ENCODE assay signal across 32 cellular contexts in the genomic region with DNA sequence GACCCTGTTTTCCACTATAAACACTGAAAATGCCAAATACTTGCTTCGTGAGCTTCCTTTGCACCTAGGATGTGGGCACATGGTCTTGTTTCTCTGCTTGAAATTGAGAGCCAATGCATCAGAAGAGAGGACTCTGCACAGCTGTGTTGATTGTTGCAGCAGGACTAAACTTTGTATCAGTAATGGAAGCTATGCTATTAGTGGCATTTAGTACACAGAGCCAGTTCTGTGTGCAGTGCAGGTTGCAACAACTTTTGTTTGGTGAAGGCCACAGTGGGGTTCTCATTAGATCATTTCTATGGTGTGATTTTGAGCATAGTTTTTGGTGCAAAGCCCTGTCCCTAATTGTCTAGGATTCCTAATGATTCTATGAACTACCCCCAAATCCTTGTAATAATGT. TPM values are rescaled to one million over a fixed set of nuclear protein-coding genes. Genes with fewer than 3 reads are reported as not detected.
DNase-seq lines count a peak whose midpoint lies in the region; ATAC-seq, FAIRE-seq and TF ChIP-seq lines count a peak whose summit lies in the region.
"Had no signal": no experiment of that assay in that cellular context is flagged by ENCODE, and none has a peak within 500 bp of the region (broad histone marks: within the 10 kb centered on the region; RNA-seq: fewer than 3 reads in every experiment).

No MANE protein-coding gene starts in this region.

- TF ChIP-seq POLR2A in HepG2 (IDR thresholded peaks at IDR 0.05; ENCODE audit: insufficient read depth in 1 of 2, low read depth in 2 of 2, low read length in 2 of 2) (no peak), right lobe of liver (IDR thresholded peaks at IDR 0.05) (no peak)

- H3K27me3 ChIP-seq in HepG2 (ENCODE audit: control insufficient read depth in 1 of 2, insufficient read depth in 2 of 2, low read length in 2 of 2) (no peaks in the 10 kb centered on the region), right lobe of liver (no peaks in the 10 kb centered on the region), DND-41 (ENCODE audit: insufficient read depth, low read length, poor library complexity) (no peaks in the 10 kb centered on the region)
- H3K27me3 ChIP-seq: BE2C; BLaER1; BLaER1 treated with 17β-estradiol and CSF1 and Interleukin-3, amounts not matched to agents 10 nM and 100 nM had no signal

- H3K79me2 ChIP-seq in HepG2 (ENCODE audit: insufficient read depth, low read length) (no peaks in the 10 kb centered on the region), DND-41 (ENCODE audit: insufficient read depth, low read length) (no peaks in the 10 kb centered on the region)

- H2AFZ ChIP-seq in HepG2 (ENCODE audit: low read length) (no peak overlapping the region), DND-41 (ENCODE audit: low read depth, low read length) (peak overlapping the region; percentile 3; the same call in 1 of the 2 replicates)

- TF ChIP-seq EP300 in HepG2 (IDR thresholded peaks at IDR 0.05; ENCODE audit: low read depth in 2 of 2, low read length in 2 of 2) (no peak), HepG2 (CRISPR knock-in tag; IDR thresholded peaks at IDR 0.05; ENCODE audit: borderline replicate concordance) (no peak)

- H3K4me2 ChIP-seq in HepG2 (ENCODE audit: low read depth, low read length) (no peak overlapping the region), DND-41 (ENCODE audit: insufficient read depth, low read length) (no peak overlapping the region)
- H3K4me2 ChIP-seq: A549; BLaER1; BLaER1 treated with 17β-estradiol and CSF1 and Interleukin-3, amounts not matched to agents 10 nM and 100 nM had no signal

- H3K4me1 ChIP-seq in HepG2 (ENCODE audit: insufficient read depth, low read length) (peaks cover 32% of the 10 kb centered on the region), right lobe of liver (peaks cover 0 to 6% (median 2%) of the 10 kb centered on the region in 4 donors), DND-41 (ENCODE audit: insufficient read depth, low read length) (peaks cover 17% of the 10 kb centered on the region)
- H3K4me1 ChIP-seq: BE2C, Caco-2 had no signal

- DNase-seq in HepG2 (ENCODE audit: low spot score) (peak; percentile 24), right lobe of liver (no peak), DND-41 (no peak), left lobe of liver (ENCODE audit: low spot score) (no peak)
- DNase-seq in stimulated activated naive CD4-positive, alpha-beta T cell treated with Interleukin-2 at 50 U/mL for 16 hours (lab: John Stamatoyannopoulos, UW): no peak
- DNase-seq: 8988T; ACHN; AML-193; BE2C; C1 segment of cervical spinal cord; Caco-2; Calu3; CD4-positive, alpha-beta memory T cell; CD4-positive, alpha-beta T cell; CD4-positive, CD25-positive, alpha-beta regulatory T cell; CD8-positive, alpha-beta memory T cell; CD8-positive, alpha-beta T cell; COR-L47; DMS 273 treated with DMSO at 0.1 percent for 48 hours; DMS153; DMS53; DMS79; DMS79 treated with DMSO at 0.1 percent for 48 hours; EL had no signal

- intact Hi-C loops in HepG2 (cut with micrococcal nuclease; ENCODE audit: unreplicated experiment) (loop anchor here (5.0 kb wide), 3 partner anchors 259 to 549 kb away; no protein-coding TSS in a partner anchor), right lobe of liver (cut with DNase I) (no loop called here)

- ATAC-seq in HepG2: peak; percentile 91
- ATAC-seq in right lobe of liver: no peak
- ATAC-seq in DND-41 (ENCODE audit: insufficient read depth, low read depth): no peak
- ATAC-seq in left lobe of liver: peak; percentile 20
- ATAC-seq in esophagus mucosa: no peak
- ATAC-seq: A549; CD8-positive, alpha-beta T cell had no signal

- no peak for TF ChIP-seq RAD21 in HepG2 (CRISPR knock-in tag; IDR thresholded peaks at IDR 0.05)

- in situ Hi-C loops in HepG2 (cut with HindIII; ENCODE audit: extremely low pct_ligation_motif_present, low pct_unique_long_range_greater_than_20kb): loop anchor here (10.0 to 25.0 kb wide), 2 partner anchors 342 to 824 kb away; no protein-coding TSS in a partner anchor

- CTCF ChIA-PET in HepG2 (lab: Yijun Ruan, JAX; ENCODE audit: low intra/inter-chr PET ratio, low total read pairs): no interaction called here

- no TSS peak for BruUV-seq in HepG2 (replicated peaks; lab: Mats Ljungman, UMichigan)

- no peak for FAIRE-seq in HepG2 (lab: Jason Lieb, UNC)
- FAIRE-seq: A204.1, A549, D721Med had no signal

- 86% methylated on average over 1 of the region's 1 CpG for WGBS in HepG2 (ENCODE audit: low lambda C conversion rate)
- WGBS in right lobe of liver (ENCODE audit: insufficient coverage, low coverage, low lambda C conversion rate, missing lambda C conversion rate): 100% methylated on average over 1 of the region's 1 CpG

- H3K9ac ChIP-seq in HepG2 (ENCODE audit: insufficient read depth, low read depth, low read length) (no peak overlapping the region), DND-41 (ENCODE audit: low read depth, low read length) (no peak overlapping the region)
- H3K9ac ChIP-seq: BLaER1; BLaER1 treated with 17β-estradiol and CSF1 and Interleukin-3, amounts not matched to agents 10 nM and 100 nM had no signal

- no peaks in the 10 kb centered on the region for H4K20me1 ChIP-seq in HepG2 (ENCODE audit: insufficient read depth, low read length)
- no peaks in the 10 kb centered on the region for H4K20me1 ChIP-seq in DND-41 (ENCODE audit: insufficient read depth, low read length)
- H4K20me1 ChIP-seq: BLaER1; BLaER1 treated with 17β-estradiol and CSF1 and Interleukin-3, amounts not matched to agents 10 nM and 100 nM had no signal

- H3K4me3 ChIP-seq in HepG2 (replicated peaks in 1 of 3; ENCODE audit: insufficient read depth in 1 of 3, low read depth in 2 of 3, low read length in 3 of 3) (no peak overlapping the region), right lobe of liver (no peak overlapping the region), DND-41 (ENCODE audit: low read depth in 1 of 2, low read length in 2 of 2) (no peak overlapping the region)
- H3K4me3 ChIP-seq: A549; BLaER1; BLaER1 treated with 17β-estradiol and CSF1 and Interleukin-3, amounts not matched to agents 10 nM and 100 nM had no signal

- H3K9me3 ChIP-seq in HepG2 (ENCODE audit: low read length) (no peaks in the 10 kb centered on the region), right lobe of liver (no peaks in the 10 kb centered on the region), DND-41 (ENCODE audit: insufficient read depth, low read length, severe bottlenecking) (no peaks in the 10 kb centered on the region)
- H3K9me3 ChIP-seq: A549, BE2C, BLaER1, Caco-2 had no signal

- H3K27ac ChIP-seq in HepG2 (ENCODE audit: extremely low read length, insufficient read depth, low read length) (no peak overlapping the region), right lobe of liver (no peak overlapping the region), DND-41 (ENCODE audit: low read length) (no peak overlapping the region)
- H3K27ac ChIP-seq: 22Rv1; A549; BLaER1; BLaER1 treated with 17β-estradiol and CSF1 and Interleukin-3, amounts not matched to agents 10 nM and 100 nM; C4-2B had no signal

- no peaks in the 10 kb centered on the region for H3K36me3 ChIP-seq in HepG2 (replicated peaks in 1 of 2; ENCODE audit: control insufficient read depth in 1 of 2, insufficient read depth in 2 of 2, low read length in 2 of 2)
- no peaks in the 10 kb centered on the region for H3K36me3 ChIP-seq in right lobe of liver
- H3K36me3 ChIP-seq in DND-41 (ENCODE audit: insufficient read depth, low read length): no peaks in the 10 kb centered on the region
- H3K36me3 ChIP-seq: BE2C; BLaER1; BLaER1 treated with 17β-estradiol and CSF1 and Interleukin-3, amounts not matched to agents 10 nM and 100 nM had no signal

- TF ChIP-seq CTCF in HepG2 (CRISPR knock-in tag; IDR thresholded peaks at IDR 0.05) (no peak), right lobe of liver (IDR thresholded peaks at IDR 0.05) (no peak), DND-41 (IDR thresholded peaks at IDR 0.05; ENCODE audit: borderline replicate concordance, extremely low read depth, low read length, poor library complexity, severe bottlenecking) (no peak)

- POLR2A ChIA-PET in HepG2 (lab: Yijun Ruan, JAX): no interaction called here

TF ChIP-seq in HepG2, 621 proteins besides CTCF, POLR2A, EP300 and RAD21 (continues in another document):
- peak; percentile 90 for TF ChIP-seq ZNF7 (CRISPR knock-in tag; IDR thresholded peaks at IDR 0.05)
- TF ChIP-seq HNF4A (CRISPR knock-in tag; IDR thresholded peaks at IDR 0.05): peak; percentile 42
- 0 out of 2 replicates have a peak, but pooled peaks have one; percentile 34 for TF ChIP-seq FOXK2 (IDR thresholded peaks at IDR 0.05)
- peak; percentile 99 for TF ChIP-seq ZNF264 (CRISPR knock-in tag; IDR thresholded peaks at IDR 0.05)

RNA-seq across cellular contexts. Expression of gene ANKRD17, which starts 54.4 kb away (rescaled TPM):
- total RNA-seq in HepG2 (2016; rRNA removed; fragmentation: Illumina TruSeq; extraction: Trizol): 61.1 and 97.9 TPM in 2 replicates
- total RNA-seq in HepG2 (2016; cell fraction: cytosol; rRNA removed; fragmentation: Illumina TruSeq; extraction: Trizol; ENCODE audit: low read depth): 16.1 and 17.5 TPM in 2 replicates
- 56.4 and 90.8 TPM in 2 replicates for total RNA-seq in HepG2 (2016; cell fraction: insoluble cytoplasmic fraction; rRNA removed; fragmentation: Illumina TruSeq; extraction: Trizol)
- 33.0 and 35.8 TPM in 2 replicates for total RNA-seq in HepG2 (2016; cell fraction: membrane; rRNA removed; fragmentation: Illumina TruSeq; extraction: Trizol)
- total RNA-seq in HepG2 (2016; cell fraction: nucleus; rRNA removed; fragmentation: Illumina TruSeq; extraction: Trizol): 70.8 and 73.9 TPM in 2 replicates
- polyA plus RNA-seq in HepG2 (2011; rRNA removed): 48.9 and 55.7 TPM in 2 replicates
- 30.1 and 39.4 TPM in 2 replicates for polyA plus RNA-seq in HepG2 (2011; cell fraction: cytosol; rRNA removed)
- polyA plus RNA-seq in HepG2 (2011; cell fraction: nucleus; rRNA removed): 39.5 and 42.6 TPM in 2 replicates
- polyA plus RNA-seq in HepG2 (2012): 32.6 and 35.4 TPM in 2 replicates
- polyA plus RNA-seq in HepG2 (2016; cell fraction: cytosol; fragmentation: Illumina TruSeq; extraction: Trizol; ENCODE audit: low read depth): 2.2 and 2.6 TPM in 2 replicates
- 64.3 and 64.9 TPM in 2 replicates for polyA plus RNA-seq in HepG2 (2016; cell fraction: insoluble cytoplasmic fraction; fragmentation: Illumina TruSeq; extraction: Trizol; ENCODE audit: low read depth)
- polyA plus RNA-seq in HepG2 (2016; cell fraction: membrane; fragmentation: Illumina TruSeq; extraction: Trizol; ENCODE audit: low read depth): 7.9 and 9.7 TPM in 2 replicates
- 49.4 and 51.3 TPM in 2 replicates for polyA plus RNA-seq in HepG2 (2016; cell fraction: nucleus; fragmentation: Illumina TruSeq; extraction: Trizol; ENCODE audit: insufficient read depth, low read depth)
- polyA minus RNA-seq in HepG2 (2011; rRNA and poly(A)+ RNA removed; ENCODE audit: low replicate concordance): 82.8 and 91.1 TPM in 2 replicates
- 62.0 and 69.7 TPM in 2 replicates for polyA minus RNA-seq in HepG2 (2011; cell fraction: cytosol; rRNA and poly(A)+ RNA removed)
- polyA minus RNA-seq in HepG2 (2011; cell fraction: nucleus; rRNA and poly(A)+ RNA removed): 141 and 147 TPM in 2 replicates
- 10 to 100 TPM; 25.1 to 34.0 (median 28.1) TPM for total RNA-seq in right lobe of liver
- total RNA-seq in left lobe of liver: 23.9 TPM
- 38.9 TPM for total RNA-seq in esophagus mucosa

Comparison
In these comparisons a context has a peak if more than half of its experiments do, and no peak if none do; other contexts are left out.
1. ATAC-seq: peak in HepG2 (single experiment) and left lobe of liver (single experiment); none in right lobe of liver (0 of 4), DND-41 (single experiment) and esophagus mucosa (single experiment).